In genomic region chr6:39189915-39190544, GRCh38 we compare ENCODE assay signal across 8 cellular contexts. TPM values are rescaled to one million over a fixed set of nuclear protein-coding genes. Genes with fewer than 3 reads are reported as not detected.
DNase-seq lines count a peak whose midpoint lies in the region; ATAC-seq and TF ChIP-seq lines count a peak whose summit lies in the region.

No MANE protein-coding gene starts in this region.

- H3K27me3 ChIP-seq in dorsolateral prefrontal cortex (peaks cover 0 to 2% (median 0%) of the 10 kb centered on the region in 45 donors), mucosa of stomach (ENCODE audit: control insufficient read depth, insufficient read depth, low read length) (no peaks in the 10 kb centered on the region)

- peaks cover 37% of the 10 kb centered on the region for H3K36me3 ChIP-seq in mucosa of stomach (ENCODE audit: control insufficient read depth, insufficient read depth, low read length)

- peak overlapping the region; percentile 8 for H3K9ac ChIP-seq in mucosa of stomach (ENCODE audit: low read length)

- TF ChIP-seq CTCF in AG09309 (IDR thresholded peaks at IDR 0.05; ENCODE audit: control insufficient read depth, insufficient read depth, low read depth, low read length, missing control alignments) (peak; percentile 54), GM13976 (IDR thresholded peaks at IDR 0.05; ENCODE audit: borderline replicate concordance, control extremely low read depth, extremely low read depth, insufficient read depth, missing control alignments) (peak; percentile 38), dorsolateral prefrontal cortex (IDR thresholded peaks at IDR 0.05 in 54 of 56, conservative IDR thresholded peaks at IDR 0.05 in 2 of 56; ENCODE audit: low read depth in 1 of 56, partially characterized antibody in 56 of 56) (peak in 44 of 56 donors; percentile 10 to 53 (median 38))

- DNase-seq in AG09309 (ENCODE audit: low read depth) (no peak), GM13976 (ENCODE audit: low spot score) (peak; percentile 74), NCI-H82 treated with DMSO at 0.1 percent for 48 hours (lab: John Stamatoyannopoulos, UW; ENCODE audit: unreplicated experiment) (peak; percentile 9), dorsolateral prefrontal cortex (peak in 6 of 10 donors; percentile 5 to 50 (median 40)), NCI-H1694 (lab: John Stamatoyannopoulos, UW) (no peak)
- no peak for DNase-seq in activated naive CD4-positive, alpha-beta T cell treated with Interleukin-2 at 50 U/mL for 16 hours

- ATAC-seq in HG03432 (IDR thresholded peaks at IDR 0.05; ENCODE audit: unreplicated experiment) = no peak

- no peaks in the 10 kb centered on the region for H3K9me3 ChIP-seq in mucosa of stomach (ENCODE audit: control insufficient read depth, low read length)

- peaks cover 85% of the 10 kb centered on the region for H3K4me1 ChIP-seq in mucosa of stomach (ENCODE audit: control insufficient read depth, insufficient read depth, low read length)

- in situ Hi-C loops in GM13976 (cut with MboI; ENCODE audit: low sequenced_read_pairs, unreplicated experiment) = no loop called here

- intact Hi-C loops in dorsolateral prefrontal cortex (cut with DNase I) = no loop called here

- no peak overlapping the region for H3K27ac ChIP-seq in dorsolateral prefrontal cortex

- no peak overlapping the region for H3K4me3 ChIP-seq in AG09309 (ENCODE audit: control insufficient read depth, low read depth, low read length)
- no peak overlapping the region for H3K4me3 ChIP-seq in dorsolateral prefrontal cortex
- no peak overlapping the region for H3K4me3 ChIP-seq in mucosa of stomach (ENCODE audit: low read length)

RNA-seq across cellular contexts. Expression of gene KCNK5, which starts 39.2 kb away (rescaled TPM):
- under 1 TPM in 25 of 120 experiments, not detected in 95; 0.11 to 0.47 (median 0.17) TPM for total RNA-seq in dorsolateral prefrontal cortex

Comparison
In these comparisons a context has a peak if more than half of its experiments do, and no peak if none do; other contexts are left out.
1. DNase-seq: peak in GM13976 (single experiment), NCI-H82 treated with DMSO at 0.1 percent for 48 hours (single experiment) and dorsolateral prefrontal cortex (6 of 10); none in AG09309 (single experiment), NCI-H1694 (single experiment) and activated naive CD4-positive, alpha-beta T cell treated with Interleukin-2 at 50 U/mL for 16 hours (single experiment).
2. Peak in every context shown above with its lines, with median percentiles within 50 percentile points of each other: CTCF ChIP-seq.